In genomic region chr17:78541488-78542237, GRCh38 we compare ENCODE assay signal across 1 cellular context.
TF ChIP-seq lines count a peak whose summit lies in the region.

No MANE protein-coding gene starts in this region.

TF ChIP-seq in SK-N-SH, 30 proteins besides CTCF, POLR2A, EP300 and RAD21 (continued from another document):
- TF ChIP-seq FOXM1 (IDR thresholded peaks at IDR 0.05; ENCODE audit: low read depth), result no peak
- TF ChIP-seq YY1 (IDR thresholded peaks at IDR 0.05; ENCODE audit: low read depth), result no peak
- TF ChIP-seq ELF1 (IDR thresholded peaks at IDR 0.05), result no peak
- no peak for TF ChIP-seq EZH2phosphoT487 (IDR thresholded peaks at IDR 0.05; ENCODE audit: borderline replicate concordance, low read depth)
- no peak for TF ChIP-seq NFIC (IDR thresholded peaks at IDR 0.05; ENCODE audit: borderline replicate concordance)
- no peak for TF ChIP-seq PBX3 (IDR thresholded peaks at IDR 0.05)
- no peak for TF ChIP-seq POLR2AphosphoS5 (IDR thresholded peaks at IDR 0.05; ENCODE audit: low read depth, low read length)
- TF ChIP-seq MXI1 (IDR thresholded peaks at IDR 0.05; ENCODE audit: low read depth, low read length), result no peak
- TF ChIP-seq RFX5 (IDR thresholded peaks at IDR 0.05; ENCODE audit: low read length), result no peak
